In the genomic region with DNA sequence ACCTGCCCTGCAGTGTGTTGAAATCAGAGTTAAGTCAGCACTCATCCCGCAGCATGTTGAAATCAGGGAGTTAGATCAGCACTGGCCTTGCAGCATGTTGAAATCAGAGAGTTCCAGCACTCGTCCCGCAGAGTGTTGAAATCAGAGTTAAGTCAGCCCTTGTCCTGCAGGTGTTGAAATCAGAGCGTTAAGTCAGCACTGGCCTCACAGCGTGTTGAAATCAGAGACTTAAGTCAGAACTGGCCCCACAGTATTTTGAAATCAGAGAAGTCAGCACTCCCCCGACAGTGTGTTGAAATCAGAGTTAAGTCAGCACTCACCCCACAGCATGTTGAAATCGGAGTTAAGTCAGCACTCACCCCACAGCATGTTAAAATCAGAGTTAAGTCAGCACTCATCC, we compare ENCODE assay signal across 1 cellular context.
TF ChIP-seq lines count a peak whose summit lies in the region.

No MANE protein-coding gene starts in this region.

TF ChIP-seq in K562, 482 proteins besides CTCF, POLR2A, EP300 and RAD21:
- no peak for TF ChIP-seq HSF4 (CRISPR knock-in tag; IDR thresholded peaks at IDR 0.05; ENCODE audit: borderline replicate concordance)
- no peak for TF ChIP-seq BDP1 (IDR thresholded peaks at IDR 0.05; ENCODE audit: insufficient read depth, insufficient read length)
- peak; percentile 69 to 72; a peak in 3 of 4 replicates for TF ChIP-seq KDM1A (IDR thresholded peaks at IDR 0.05)
- TF ChIP-seq ZNF253 (CRISPR knock-in tag; conservative IDR thresholded peaks at IDR 0.05), result no peak
- no peak for TF ChIP-seq ZNF395 (CRISPR knock-in tag; IDR thresholded peaks at IDR 0.05)
- no peak for TF ChIP-seq CEBPG (CRISPR knock-in tag; IDR thresholded peaks at IDR 0.05)
- TF ChIP-seq CEBPG (tag; conservative IDR thresholded peaks at IDR 0.05 in 1 of 2, IDR thresholded peaks at IDR 0.05 in 1 of 2), result 0 out of 4 replicates have a peak, but pooled peaks have one; percentile 11 to 30
- peak; percentile 90 for TF ChIP-seq CEBPB (tag; IDR thresholded peaks at IDR 0.05)
- TF ChIP-seq, protein P1, sequence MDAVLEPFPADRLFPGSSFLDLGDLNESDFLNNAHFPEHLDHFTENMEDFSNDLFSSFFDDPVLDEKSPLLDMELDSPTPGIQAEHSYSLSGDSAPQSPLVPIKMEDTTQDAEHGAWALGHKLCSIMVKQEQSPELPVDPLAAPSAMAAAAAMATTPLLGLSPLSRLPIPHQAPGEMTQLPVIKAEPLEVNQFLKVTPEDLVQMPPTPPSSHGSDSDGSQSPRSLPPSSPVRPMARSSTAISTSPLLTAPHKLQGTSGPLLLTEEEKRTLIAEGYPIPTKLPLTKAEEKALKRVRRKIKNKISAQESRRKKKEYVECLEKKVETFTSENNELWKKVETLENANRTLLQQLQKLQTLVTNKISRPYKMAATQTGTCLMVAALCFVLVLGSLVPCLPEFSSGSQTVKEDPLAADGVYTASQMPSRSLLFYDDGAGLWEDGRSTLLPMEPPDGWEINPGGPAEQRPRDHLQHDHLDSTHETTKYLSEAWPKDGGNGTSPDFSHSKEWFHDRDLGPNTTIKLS (IDR thresholded peaks at IDR 0.05; ENCODE audit: borderline replicate concordance, low read depth), result no peak
